22 cellular contexts compared by ENCODE assay signal in the genomic region with DNA sequence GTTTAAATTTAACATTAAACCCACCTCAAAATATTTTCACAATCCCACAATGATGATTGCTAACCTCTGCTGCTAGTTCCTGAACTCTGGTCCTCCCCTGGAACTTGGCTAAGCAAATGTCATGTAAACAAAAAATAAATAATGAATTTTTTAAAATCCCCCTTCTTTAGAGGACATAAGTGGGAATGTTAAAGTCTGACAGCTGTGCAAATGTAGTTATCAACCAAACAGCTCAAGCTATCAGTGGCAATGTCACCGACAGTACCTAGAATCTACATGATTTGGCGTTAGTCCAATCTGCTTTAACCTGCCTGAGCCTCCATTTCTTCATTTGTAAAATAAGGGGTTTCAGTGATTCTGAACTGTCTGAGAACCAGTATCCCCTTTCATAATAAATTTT.
"Had no signal": no experiment of that assay in that cellular context is flagged by ENCODE, and none has a peak within 500 bp of the region (broad histone marks: within the 10 kb centered on the region; RNA-seq: fewer than 3 reads in every experiment).

No MANE protein-coding gene starts in this region.

- H3K4me1 ChIP-seq: testis, tibial nerve, upper lobe of right lung, vagina had no signal

- H3K9me3 ChIP-seq: gastroesophageal sphincter, mucosa of descending colon, neutrophil, right atrium auricular region, sigmoid colon, testis, tibial nerve, upper lobe of right lung, vagina had no signal

- FAIRE-seq: endometrium had no signal

- DNase-seq: effector memory CD4-positive, alpha-beta T cell; glutamatergic neuron; islet precursor cell; mammary epithelial cell; mucosa of descending colon; naive thymus-derived CD8-positive, alpha-beta T cell; sigmoid colon; stimulated activated CD4-positive, alpha-beta T cell treated with anti-CD3 and anti-CD28 coated beads, Interleukin-2, amount 100 ng/mL, for 24 hours; stimulated activated CD4-positive, alpha-beta T cell treated with anti-CD3 and anti-CD28 coated beads, Interleukin-4, amount 100 ng/mL, for 4 hours; stimulated activated naive B cell treated with anti-CD40 and anti-IgM and Interleukin-4, amounts not matched to agents 10 μg/mL and 1 μg/mL and 100 μg/mL, for 72 hours; stimulated activated naive CD8-positive, alpha-beta T cell treated with anti-CD3 and anti-CD28 coated beads, Interleukin-15, amount 100 ng/mL, for 72 hours; testis had no signal

- H3K27me3 ChIP-seq: gastroesophageal sphincter, neutrophil, right atrium auricular region, sigmoid colon, testis, tibial nerve, upper lobe of right lung, vagina had no signal

- H3K4me3 ChIP-seq: gastroesophageal sphincter, mucosa of descending colon, right atrium auricular region, sigmoid colon, skin epidermis, testis, tibial nerve, upper lobe of right lung, vagina had no signal

- H3K27ac ChIP-seq: gastroesophageal sphincter, neutrophil, right atrium auricular region, sigmoid colon, skin epidermis, testis, tibial nerve, upper lobe of right lung, vagina had no signal

- ATAC-seq: esophagus mucosa; gastroesophageal sphincter; left lobe of liver; mucosa of descending colon; naive thymus-derived CD8-positive, alpha-beta T cell; stimulated activated naive B cell treated with anti-CD40 and anti-IgM and Interleukin-4, amounts not matched to agents 10 μg/mL and 1 μg/mL and 100 μg/mL, for 72 hours; stimulated activated naive CD8-positive, alpha-beta T cell treated with anti-CD3 and anti-CD28 coated beads, Interleukin-15, amount 100 ng/mL, for 72 hours; upper lobe of right lung had no signal
